In the genomic region with DNA sequence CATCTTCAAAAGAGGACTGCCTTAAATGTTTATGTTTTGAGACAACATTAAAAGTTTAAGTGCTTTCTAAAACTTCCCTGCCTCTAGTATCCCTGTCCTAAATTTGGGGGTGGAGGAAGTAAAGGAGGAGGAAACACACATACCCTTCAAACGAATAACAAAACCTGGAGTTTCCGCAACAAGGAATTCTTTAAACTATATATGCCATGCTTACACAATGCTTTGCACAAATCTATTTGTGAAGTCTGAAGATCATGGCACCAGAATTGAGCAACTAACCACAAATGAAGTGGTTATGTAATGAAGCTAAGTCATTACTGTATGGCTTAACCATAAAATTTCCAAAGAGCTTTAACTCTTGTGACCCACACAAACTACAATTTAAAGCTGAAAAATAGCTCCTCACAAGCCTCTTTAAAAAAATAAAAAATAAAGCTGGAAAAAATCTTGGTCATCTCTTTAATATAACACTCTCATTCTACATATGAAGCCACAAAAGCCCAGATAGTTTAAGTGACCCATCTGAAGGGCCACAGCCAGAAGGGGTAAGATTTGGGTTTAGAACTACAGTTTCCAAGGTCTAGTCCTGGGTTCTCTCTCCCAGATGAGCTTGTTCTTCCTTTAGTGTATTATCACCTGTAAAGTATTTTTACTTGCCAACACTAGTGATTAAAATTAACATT, we compare ENCODE assay signal across 1 cellular context.
TF ChIP-seq lines count a peak whose summit lies in the region.

No MANE protein-coding gene starts in this region.

TF ChIP-seq in HepG2, 621 proteins besides CTCF, POLR2A, EP300 and RAD21 (continued from another document and continues in another):
- TF ChIP-seq, protein P1, sequence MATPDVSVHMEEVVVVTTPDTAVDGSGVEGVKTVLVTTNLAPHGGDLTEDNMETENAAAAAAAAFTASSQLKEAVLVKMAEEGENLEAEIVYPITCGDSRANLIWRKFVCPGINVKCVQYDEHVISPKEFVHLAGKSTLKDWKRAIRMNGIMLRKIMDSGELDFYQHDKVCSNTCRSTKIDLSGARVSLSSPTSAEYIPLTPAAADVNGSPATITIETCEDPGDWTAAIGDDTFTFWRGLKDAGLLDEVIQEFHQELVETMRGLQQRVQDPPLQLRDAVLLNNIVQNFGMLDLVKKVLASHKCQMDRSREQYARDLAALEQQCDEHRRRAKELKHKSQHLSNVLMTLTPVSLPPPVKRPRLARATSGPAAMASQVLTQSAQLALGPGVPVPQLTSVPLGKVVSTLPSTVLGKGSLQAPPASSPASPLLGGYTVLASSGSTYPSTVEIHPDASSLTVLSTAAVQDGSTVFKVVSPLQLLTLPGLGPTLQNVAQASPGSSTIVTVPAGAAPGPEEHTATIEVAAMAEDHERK (CRISPR knock-in tag; IDR thresholded peaks at IDR 0.05; ENCODE audit: low read depth), result no peak
- 0 out of 2 replicates have a peak, but pooled peaks have one; percentile 18 for TF ChIP-seq ELF1 (CRISPR knock-in tag; IDR thresholded peaks at IDR 0.05)
- TF ChIP-seq HMG20B (CRISPR knock-in tag; conservative IDR thresholded peaks at IDR 0.05), result peak; percentile 91
- TF ChIP-seq HDAC1 (CRISPR knock-in tag; IDR thresholded peaks at IDR 0.05), result 0 out of 2 replicates have a peak, but pooled peaks have one; percentile 9
- TF ChIP-seq, protein P2, sequence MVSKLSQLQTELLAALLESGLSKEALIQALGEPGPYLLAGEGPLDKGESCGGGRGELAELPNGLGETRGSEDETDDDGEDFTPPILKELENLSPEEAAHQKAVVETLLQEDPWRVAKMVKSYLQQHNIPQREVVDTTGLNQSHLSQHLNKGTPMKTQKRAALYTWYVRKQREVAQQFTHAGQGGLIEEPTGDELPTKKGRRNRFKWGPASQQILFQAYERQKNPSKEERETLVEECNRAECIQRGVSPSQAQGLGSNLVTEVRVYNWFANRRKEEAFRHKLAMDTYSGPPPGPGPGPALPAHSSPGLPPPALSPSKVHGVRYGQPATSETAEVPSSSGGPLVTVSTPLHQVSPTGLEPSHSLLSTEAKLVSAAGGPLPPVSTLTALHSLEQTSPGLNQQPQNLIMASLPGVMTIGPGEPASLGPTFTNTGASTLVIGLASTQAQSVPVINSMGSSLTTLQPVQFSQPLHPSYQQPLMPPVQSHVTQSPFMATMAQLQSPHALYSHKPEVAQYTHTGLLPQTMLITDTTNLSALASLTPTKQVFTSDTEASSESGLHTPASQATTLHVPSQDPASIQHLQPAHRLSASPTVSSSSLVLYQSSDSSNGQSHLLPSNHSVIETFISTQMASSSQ (IDR thresholded peaks at IDR 0.05; ENCODE audit: low read depth), result peak; percentile 66; the same call in 1 of the 2 replicates
- TF ChIP-seq, protein P2 (CRISPR knock-in tag; IDR thresholded peaks at IDR 0.05; ENCODE audit: borderline replicate concordance), result peak; percentile 47; the same call in 1 of the 2 replicates
- peak; percentile 95 for TF ChIP-seq BCL6 (CRISPR knock-in tag; IDR thresholded peaks at IDR 0.05)
- peak; percentile 92 for TF ChIP-seq RARA (CRISPR knock-in tag; IDR thresholded peaks at IDR 0.05)
- TF ChIP-seq, protein P3, sequence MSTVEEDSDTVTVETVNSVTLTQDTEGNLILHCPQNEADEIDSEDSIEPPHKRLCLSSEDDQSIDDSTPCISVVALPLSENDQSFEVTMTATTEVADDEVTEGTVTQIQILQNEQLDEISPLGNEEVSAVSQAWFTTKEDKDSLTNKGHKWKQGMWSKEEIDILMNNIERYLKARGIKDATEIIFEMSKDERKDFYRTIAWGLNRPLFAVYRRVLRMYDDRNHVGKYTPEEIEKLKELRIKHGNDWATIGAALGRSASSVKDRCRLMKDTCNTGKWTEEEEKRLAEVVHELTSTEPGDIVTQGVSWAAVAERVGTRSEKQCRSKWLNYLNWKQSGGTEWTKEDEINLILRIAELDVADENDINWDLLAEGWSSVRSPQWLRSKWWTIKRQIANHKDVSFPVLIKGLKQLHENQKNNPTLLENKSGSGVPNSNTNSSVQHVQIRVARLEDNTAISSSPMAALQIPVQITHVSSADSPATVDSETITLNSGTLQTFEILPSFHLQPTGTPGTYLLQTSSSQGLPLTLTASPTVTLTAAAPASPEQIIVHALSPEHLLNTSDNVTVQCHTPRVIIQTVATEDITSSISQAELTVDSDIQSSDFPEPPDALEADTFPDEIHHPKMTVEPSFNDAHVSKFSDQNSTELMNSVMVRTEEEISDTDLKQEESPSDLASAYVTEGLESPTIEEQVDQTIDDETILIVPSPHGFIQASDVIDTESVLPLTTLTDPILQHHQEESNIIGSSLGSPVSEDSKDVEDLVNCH (CRISPR knock-in tag; IDR thresholded peaks at IDR 0.05), result no peak
- no peak for TF ChIP-seq MEIS2 (CRISPR knock-in tag; IDR thresholded peaks at IDR 0.05)
- TF ChIP-seq ZNF12 (CRISPR knock-in tag; IDR thresholded peaks at IDR 0.05), result peak; percentile 41; the same call in 1 of the 2 replicates
- TF ChIP-seq, protein P4, sequence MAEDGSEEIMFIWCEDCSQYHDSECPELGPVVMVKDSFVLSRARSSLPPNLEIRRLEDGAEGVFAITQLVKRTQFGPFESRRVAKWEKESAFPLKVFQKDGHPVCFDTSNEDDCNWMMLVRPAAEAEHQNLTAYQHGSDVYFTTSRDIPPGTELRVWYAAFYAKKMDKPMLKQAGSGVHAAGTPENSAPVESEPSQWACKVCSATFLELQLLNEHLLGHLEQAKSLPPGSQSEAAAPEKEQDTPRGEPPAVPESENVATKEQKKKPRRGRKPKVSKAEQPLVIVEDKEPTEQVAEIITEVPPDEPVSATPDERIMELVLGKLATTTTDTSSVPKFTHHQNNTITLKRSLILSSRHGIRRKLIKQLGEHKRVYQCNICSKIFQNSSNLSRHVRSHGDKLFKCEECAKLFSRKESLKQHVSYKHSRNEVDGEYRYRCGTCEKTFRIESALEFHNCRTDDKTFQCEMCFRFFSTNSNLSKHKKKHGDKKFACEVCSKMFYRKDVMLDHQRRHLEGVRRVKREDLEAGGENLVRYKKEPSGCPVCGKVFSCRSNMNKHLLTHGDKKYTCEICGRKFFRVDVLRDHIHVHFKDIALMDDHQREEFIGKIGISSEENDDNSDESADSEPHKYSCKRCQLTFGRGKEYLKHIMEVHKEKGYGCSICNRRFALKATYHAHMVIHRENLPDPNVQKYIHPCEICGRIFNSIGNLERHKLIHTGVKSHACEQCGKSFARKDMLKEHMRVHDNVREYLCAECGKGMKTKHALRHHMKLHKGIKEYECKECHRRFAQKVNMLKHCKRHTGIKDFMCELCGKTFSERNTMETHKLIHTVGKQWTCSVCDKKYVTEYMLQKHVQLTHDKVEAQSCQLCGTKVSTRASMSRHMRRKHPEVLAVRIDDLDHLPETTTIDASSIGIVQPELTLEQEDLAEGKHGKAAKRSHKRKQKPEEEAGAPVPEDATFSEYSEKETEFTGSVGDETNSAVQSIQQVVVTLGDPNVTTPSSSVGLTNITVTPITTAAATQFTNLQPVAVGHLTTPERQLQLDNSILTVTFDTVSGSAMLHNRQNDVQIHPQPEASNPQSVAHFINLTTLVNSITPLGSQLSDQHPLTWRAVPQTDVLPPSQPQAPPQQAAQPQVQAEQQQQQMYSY (CRISPR knock-in tag; IDR thresholded peaks at IDR 0.05), result peak; percentile 54; the same call in 1 of the 2 replicates
- TF ChIP-seq, protein P5, sequence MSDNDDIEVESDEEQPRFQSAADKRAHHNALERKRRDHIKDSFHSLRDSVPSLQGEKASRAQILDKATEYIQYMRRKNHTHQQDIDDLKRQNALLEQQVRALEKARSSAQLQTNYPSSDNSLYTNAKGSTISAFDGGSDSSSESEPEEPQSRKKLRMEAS (IDR thresholded peaks at IDR 0.05), result peak; percentile 36; the same call in 1 of the 2 replicates
- TF ChIP-seq, protein P6, sequence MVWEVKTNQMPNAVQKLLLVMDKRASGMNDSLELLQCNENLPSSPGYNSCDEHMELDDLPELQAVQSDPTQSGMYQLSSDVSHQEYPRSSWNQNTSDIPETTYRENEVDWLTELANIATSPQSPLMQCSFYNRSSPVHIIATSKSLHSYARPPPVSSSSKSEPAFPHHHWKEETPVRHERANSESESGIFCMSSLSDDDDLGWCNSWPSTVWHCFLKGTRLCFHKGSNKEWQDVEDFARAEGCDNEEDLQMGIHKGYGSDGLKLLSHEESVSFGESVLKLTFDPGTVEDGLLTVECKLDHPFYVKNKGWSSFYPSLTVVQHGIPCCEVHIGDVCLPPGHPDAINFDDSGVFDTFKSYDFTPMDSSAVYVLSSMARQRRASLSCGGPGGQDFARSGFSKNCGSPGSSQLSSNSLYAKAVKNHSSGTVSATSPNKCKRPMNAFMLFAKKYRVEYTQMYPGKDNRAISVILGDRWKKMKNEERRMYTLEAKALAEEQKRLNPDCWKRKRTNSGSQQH (CRISPR knock-in tag; IDR thresholded peaks at IDR 0.05; ENCODE audit: low read depth), result peak; percentile 80; the same call in 1 of the 2 replicates
- TF ChIP-seq NFRKB (IDR thresholded peaks at IDR 0.05), result no peak
- TF ChIP-seq, protein P7, sequence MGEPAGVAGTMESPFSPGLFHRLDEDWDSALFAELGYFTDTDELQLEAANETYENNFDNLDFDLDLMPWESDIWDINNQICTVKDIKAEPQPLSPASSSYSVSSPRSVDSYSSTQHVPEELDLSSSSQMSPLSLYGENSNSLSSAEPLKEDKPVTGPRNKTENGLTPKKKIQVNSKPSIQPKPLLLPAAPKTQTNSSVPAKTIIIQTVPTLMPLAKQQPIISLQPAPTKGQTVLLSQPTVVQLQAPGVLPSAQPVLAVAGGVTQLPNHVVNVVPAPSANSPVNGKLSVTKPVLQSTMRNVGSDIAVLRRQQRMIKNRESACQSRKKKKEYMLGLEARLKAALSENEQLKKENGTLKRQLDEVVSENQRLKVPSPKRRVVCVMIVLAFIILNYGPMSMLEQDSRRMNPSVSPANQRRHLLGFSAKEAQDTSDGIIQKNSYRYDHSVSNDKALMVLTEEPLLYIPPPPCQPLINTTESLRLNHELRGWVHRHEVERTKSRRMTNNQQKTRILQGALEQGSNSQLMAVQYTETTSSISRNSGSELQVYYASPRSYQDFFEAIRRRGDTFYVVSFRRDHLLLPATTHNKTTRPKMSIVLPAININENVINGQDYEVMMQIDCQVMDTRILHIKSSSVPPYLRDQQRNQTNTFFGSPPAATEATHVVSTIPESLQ (CRISPR knock-in tag; conservative IDR thresholded peaks at IDR 0.05), result no peak
- TF ChIP-seq, protein P8, sequence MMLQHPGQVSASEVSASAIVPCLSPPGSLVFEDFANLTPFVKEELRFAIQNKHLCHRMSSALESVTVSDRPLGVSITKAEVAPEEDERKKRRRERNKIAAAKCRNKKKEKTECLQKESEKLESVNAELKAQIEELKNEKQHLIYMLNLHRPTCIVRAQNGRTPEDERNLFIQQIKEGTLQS (CRISPR knock-in tag; IDR thresholded peaks at IDR 0.05), result no peak
- TF ChIP-seq, protein P9, sequence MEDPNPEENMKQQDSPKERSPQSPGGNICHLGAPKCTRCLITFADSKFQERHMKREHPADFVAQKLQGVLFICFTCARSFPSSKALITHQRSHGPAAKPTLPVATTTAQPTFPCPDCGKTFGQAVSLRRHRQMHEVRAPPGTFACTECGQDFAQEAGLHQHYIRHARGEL (CRISPR knock-in tag; IDR thresholded peaks at IDR 0.05), result no peak
- 0 out of 2 replicates have a peak, but pooled peaks have one; percentile 25 for TF ChIP-seq TBX2 (CRISPR knock-in tag; IDR thresholded peaks at IDR 0.05; ENCODE audit: borderline replicate concordance)
- no peak for TF ChIP-seq ZNF839 (CRISPR knock-in tag; IDR thresholded peaks at IDR 0.05; ENCODE audit: borderline replicate concordance)
- TF ChIP-seq FOXO1 (CRISPR knock-in tag; IDR thresholded peaks at IDR 0.05), result peak; percentile 77; the same call in 1 of the 2 replicates
- TF ChIP-seq ZKSCAN8 (CRISPR knock-in tag; IDR thresholded peaks at IDR 0.05; ENCODE audit: borderline replicate concordance), result peak; percentile 81; the same call in 1 of the 2 replicates
- TF ChIP-seq, protein P10, sequence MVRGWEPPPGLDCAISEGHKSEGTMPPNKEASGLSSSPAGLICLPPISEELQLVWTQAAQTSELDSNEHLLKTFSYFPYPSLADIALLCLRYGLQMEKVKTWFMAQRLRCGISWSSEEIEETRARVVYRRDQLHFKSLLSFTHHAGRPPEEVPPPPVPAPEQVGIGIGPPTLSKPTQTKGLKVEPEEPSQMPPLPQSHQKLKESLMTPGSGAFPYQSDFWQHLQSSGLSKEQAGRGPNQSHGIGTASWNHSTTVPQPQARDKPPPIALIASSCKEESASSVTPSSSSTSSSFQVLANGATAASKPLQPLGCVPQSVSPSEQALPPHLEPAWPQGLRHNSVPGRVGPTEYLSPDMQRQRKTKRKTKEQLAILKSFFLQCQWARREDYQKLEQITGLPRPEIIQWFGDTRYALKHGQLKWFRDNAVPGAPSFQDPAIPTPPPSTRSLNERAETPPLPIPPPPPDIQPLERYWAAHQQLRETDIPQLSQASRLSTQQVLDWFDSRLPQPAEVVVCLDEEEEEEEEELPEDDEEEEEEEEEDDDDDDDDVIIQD (CRISPR knock-in tag; IDR thresholded peaks at IDR 0.05; ENCODE audit: low read depth), result 0 out of 2 replicates have a peak, but pooled peaks have one; percentile 30
- TF ChIP-seq SIX1 (CRISPR knock-in tag; IDR thresholded peaks at IDR 0.05; ENCODE audit: borderline replicate concordance), result peak; percentile 72; the same call in 1 of the 2 replicates
- TF ChIP-seq ZNF331 (CRISPR knock-in tag; IDR thresholded peaks at IDR 0.05), result peak; percentile 77
- peak; percentile 81 for TF ChIP-seq RCOR2 (CRISPR knock-in tag; IDR thresholded peaks at IDR 0.05)
- TF ChIP-seq ONECUT2 (CRISPR knock-in tag; IDR thresholded peaks at IDR 0.05), result 0 out of 2 replicates have a peak, but pooled peaks have one; percentile 52
- TF ChIP-seq, protein P11, sequence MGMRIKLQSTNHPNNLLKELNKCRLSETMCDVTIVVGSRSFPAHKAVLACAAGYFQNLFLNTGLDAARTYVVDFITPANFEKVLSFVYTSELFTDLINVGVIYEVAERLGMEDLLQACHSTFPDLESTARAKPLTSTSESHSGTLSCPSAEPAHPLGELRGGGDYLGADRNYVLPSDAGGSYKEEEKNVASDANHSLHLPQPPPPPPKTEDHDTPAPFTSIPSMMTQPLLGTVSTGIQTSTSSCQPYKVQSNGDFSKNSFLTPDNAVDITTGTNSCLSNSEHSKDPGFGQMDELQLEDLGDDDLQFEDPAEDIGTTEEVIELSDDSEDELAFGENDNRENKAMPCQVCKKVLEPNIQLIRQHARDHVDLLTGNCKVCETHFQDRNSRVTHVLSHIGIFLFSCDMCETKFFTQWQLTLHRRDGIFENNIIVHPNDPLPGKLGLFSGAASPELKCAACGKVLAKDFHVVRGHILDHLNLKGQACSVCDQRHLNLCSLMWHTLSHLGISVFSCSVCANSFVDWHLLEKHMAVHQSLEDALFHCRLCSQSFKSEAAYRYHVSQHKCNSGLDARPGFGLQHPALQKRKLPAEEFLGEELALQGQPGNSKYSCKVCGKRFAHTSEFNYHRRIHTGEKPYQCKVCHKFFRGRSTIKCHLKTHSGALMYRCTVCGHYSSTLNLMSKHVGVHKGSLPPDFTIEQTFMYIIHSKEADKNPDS (CRISPR knock-in tag; IDR thresholded peaks at IDR 0.05), result no peak
- TF ChIP-seq CBX2 (IDR thresholded peaks at IDR 0.05; ENCODE audit: low read depth, low read length), result no peak
- no peak for TF ChIP-seq CBX2 (CRISPR knock-in tag; IDR thresholded peaks at IDR 0.05; ENCODE audit: low read depth)
- no peak for TF ChIP-seq ZNF879 (CRISPR knock-in tag; IDR thresholded peaks at IDR 0.05)
- peak in 1 of 2 experiments; percentile 77; a peak in 2 of 4 replicates for TF ChIP-seq KLF16 (CRISPR knock-in tag; IDR thresholded peaks at IDR 0.05)
